In the genomic region with DNA sequence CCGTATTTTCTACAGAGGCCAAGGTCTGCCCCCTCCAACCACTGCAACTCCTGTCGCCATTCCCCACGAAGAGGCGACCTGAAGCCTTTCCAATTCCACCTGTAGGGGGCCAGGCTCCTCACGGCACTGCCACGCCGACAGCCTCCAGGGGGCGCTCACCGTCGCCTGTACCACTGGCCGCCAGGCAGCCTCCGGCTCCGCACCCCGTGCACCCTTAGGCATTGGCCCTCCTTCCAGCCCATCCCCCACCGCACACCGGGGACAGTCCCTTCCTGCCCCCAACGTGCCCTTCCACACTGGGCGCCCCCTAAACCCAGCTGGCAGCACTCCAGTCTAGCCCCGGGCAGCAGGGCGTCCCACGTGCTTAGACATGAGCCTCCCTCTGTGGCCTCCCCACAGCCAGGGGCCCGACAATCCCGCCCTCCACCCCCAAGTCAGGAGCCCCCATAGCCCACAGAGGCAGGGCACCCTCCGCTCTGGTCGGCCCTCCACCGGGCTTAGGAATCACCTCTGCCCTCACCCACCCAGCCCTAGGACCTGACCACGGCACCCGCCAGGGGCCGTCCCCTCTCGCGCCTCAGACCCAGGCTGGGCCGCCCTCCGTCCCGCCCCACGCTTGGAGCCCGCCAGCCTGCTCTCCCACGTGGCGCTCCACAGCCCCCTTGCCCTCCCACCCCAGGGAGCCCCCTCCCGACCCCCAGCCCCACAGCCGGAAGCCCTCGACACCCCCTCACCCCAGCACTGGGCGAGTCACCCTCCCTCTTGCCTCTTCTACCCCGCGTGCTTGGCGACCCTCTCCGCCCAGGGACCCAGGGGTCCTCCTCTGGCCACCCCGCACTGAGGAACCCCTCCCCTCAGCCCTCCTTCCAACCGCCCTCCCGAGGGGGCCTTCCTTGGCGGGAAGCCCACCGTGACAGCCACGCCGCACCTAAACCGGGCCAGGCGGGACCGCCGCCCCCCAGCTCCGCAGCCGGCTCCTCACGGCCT, we compare ENCODE assay signal across 8 cellular contexts. TPM values are rescaled to one million over a fixed set of nuclear protein-coding genes. Genes with fewer than 3 reads are reported as not detected.
A peak's percentile ranks its signal among the peaks of the same experiment; 100 is the strongest.
DNase-seq lines count a peak whose midpoint lies in the region; ATAC-seq and TF ChIP-seq lines count a peak whose summit lies in the region.

No MANE protein-coding gene starts in this region.

- H3K36me3 ChIP-seq in heart right ventricle = no peaks in the 10 kb centered on the region

- no peak overlapping the region for H3K27ac ChIP-seq in heart right ventricle

- no peak overlapping the region for H3K4me3 ChIP-seq in heart right ventricle

- DNase-seq in 8988T (peak; percentile 91), NOMO-1 treated with DMSO at 0.1 percent for 48 hours (lab: John Stamatoyannopoulos, UW; ENCODE audit: unreplicated experiment) (peak; percentile 50), heart right ventricle (peak in 1 of 2 donors; percentile 53)
- peak; percentile 59 for DNase-seq in activated T-cell treated with anti-CD3 and anti-CD28 coated beads, Interleukin-2, amount 50 U/mL, for 1 hour
- DNase-seq in stimulated activated CD4-positive, alpha-beta T cell treated with anti-CD3 and anti-CD28 coated beads, Interleukin-4, amount 100 ng/mL, for 4 hours = peak; percentile 25 to 55

- intact Hi-C loops in heart right ventricle (cut with DNase I) = no loop called here

- peak; percentile 54 for ATAC-seq in GM19395 (IDR thresholded peaks at IDR 0.05; ENCODE audit: unreplicated experiment)
- ATAC-seq in heart right ventricle = peak in 3 of 8 donors; percentile 47 to 52 (median 47)
- no peak for ATAC-seq in GM21619 (IDR thresholded peaks at IDR 0.05; ENCODE audit: unreplicated experiment)
- no peak for ATAC-seq in HG03097 (IDR thresholded peaks at IDR 0.05; ENCODE audit: low FRiP score, unreplicated experiment)

- WGBS in heart right ventricle, 2 donors = 62 to 74% methylated on average over 31 to 60 of the region's 60 CpGs

- peaks cover 0 to 11% (median 0%) of the 10 kb centered on the region in 11 donors for H3K9me3 ChIP-seq in heart right ventricle

- peak; percentile 22 to 75 (median 56) for TF ChIP-seq CTCF in heart right ventricle (IDR thresholded peaks at IDR 0.05)

- H3K4me1 ChIP-seq in heart right ventricle = no peaks in the 10 kb centered on the region

- H3K27me3 ChIP-seq in heart right ventricle = no peaks in the 10 kb centered on the region

RNA-seq across cellular contexts. Expression of gene PNMA6E, which starts 0.7 kb away (rescaled TPM):
- total RNA-seq in heart right ventricle = not detected
- polyA plus RNA-seq in heart right ventricle = not detected

RNA-seq across cellular contexts. Expression of gene ZFP92, which starts 10.8 kb away (rescaled TPM):
- 1 to 10 TPM in 3 of 10 donors, under 1 TPM in 7; 0.17 to 1.6 (median 0.44) TPM for total RNA-seq in heart right ventricle
- polyA plus RNA-seq in heart right ventricle = under 1 TPM; 0.23 to 0.51 TPM

RNA-seq across cellular contexts. Expression of gene TREX2, which starts 45.4 kb away (rescaled TPM):
- under 1 TPM in 6 of 10 donors, not detected in 4; 0.20 to 0.33 (median 0.26) TPM for total RNA-seq in heart right ventricle
- under 1 TPM; 0.36 to 0.44 TPM for polyA plus RNA-seq in heart right ventricle
